In the genomic region with DNA sequence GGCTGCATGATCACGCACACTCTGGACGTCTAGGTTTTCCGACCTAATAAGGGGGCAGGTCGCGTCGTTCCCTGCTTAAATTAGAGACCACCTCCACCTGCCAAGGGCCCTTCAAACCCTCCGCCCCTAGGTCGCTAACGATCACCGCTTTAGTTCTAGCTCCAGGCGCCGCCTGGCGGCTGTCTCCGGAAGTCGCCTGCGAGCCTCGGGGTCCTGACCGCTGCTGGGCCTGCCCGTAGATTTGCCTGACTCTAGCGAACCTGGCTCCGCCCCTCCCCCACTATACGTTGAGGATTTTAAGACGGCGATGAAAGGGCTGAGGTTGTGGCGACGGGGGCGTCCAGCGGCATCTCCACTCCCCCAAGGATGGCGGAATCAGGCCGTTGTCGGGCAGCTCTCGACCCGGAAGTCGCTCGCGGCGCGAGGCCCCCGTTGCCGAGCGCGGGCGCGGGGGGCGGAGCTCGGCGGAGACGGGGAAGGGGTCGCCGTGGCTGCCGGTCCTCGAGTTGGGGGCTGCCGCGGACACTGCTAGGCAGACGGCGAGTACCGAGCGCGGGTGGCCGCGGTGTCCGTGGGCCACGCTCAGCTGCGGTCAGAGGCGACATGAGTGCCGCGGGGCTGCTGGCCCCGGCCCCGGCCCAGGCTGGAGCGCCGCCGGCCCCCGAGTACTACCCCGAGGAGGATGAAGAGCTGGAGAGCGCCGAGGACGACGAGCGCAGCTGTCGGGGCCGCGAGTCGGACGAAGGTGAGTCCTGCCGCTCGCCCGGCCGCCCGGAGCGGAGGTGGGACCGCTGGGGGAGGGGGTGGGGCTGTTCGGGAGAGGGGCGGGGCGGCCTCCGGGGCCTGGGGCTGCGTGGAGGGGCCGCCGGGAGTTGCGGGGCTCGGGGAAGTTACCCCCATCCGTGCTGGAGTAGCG, we compare ENCODE assay signal across 1 cellular context.
TF ChIP-seq lines count a peak whose summit lies in the region.

SUDS3 (plus strand) TSS at position 467 of the 916 bp plus-strand sequence; CDS start at position 604, 137 bp downstream.

TF ChIP-seq in HEK293, 187 proteins besides CTCF, POLR2A, EP300 and RAD21 (continued from another document and continues in another):
- TF ChIP-seq ZNF18 (tag by site-specific recombination; IDR thresholded peaks at IDR 0.05) (no peak), ZNF510 (tag by site-specific recombination; IDR thresholded peaks at IDR 0.05; ENCODE audit: insufficient replicate concordance) (no peak), ZNF670 (tag by site-specific recombination; IDR thresholded peaks at IDR 0.05; ENCODE audit: low read depth) (no peak), ZNF184 (tag by site-specific recombination; IDR thresholded peaks at IDR 0.05) (peak; percentile 46; the same call in 1 of the 2 replicates), KLF9 (tag by site-specific recombination; IDR thresholded peaks at IDR 0.05; ENCODE audit: low read depth) (peak; percentile 75), ZNF174 (tag by site-specific recombination; IDR thresholded peaks at IDR 0.05) (no peak), ZNF155 (tag by site-specific recombination; IDR thresholded peaks at IDR 0.05) (no peak), HOXD13 (CRISPR knock-in tag; IDR thresholded peaks at IDR 0.05; ENCODE audit: borderline replicate concordance) (no peak), ZBTB7A (tag by site-specific recombination; IDR thresholded peaks at IDR 0.05; ENCODE audit: low read depth) (peak; percentile 93), SCRT2 (tag by site-specific recombination; IDR thresholded peaks at IDR 0.05) (peak; percentile 35), OSR2 (tag by site-specific recombination; IDR thresholded peaks at IDR 0.05) (no peak; the same call in 1 of the 2 replicates), GLIS2 (tag by site-specific recombination; IDR thresholded peaks at IDR 0.05) (no peak), ZNF341 (tag by site-specific recombination; IDR thresholded peaks at IDR 0.05; ENCODE audit: low read depth) (no peak), BCL11B (tag by site-specific recombination; IDR thresholded peaks at IDR 0.05; ENCODE audit: low read depth) (no peak), ZBTB8A (tag by site-specific recombination; IDR thresholded peaks at IDR 0.05) (peak; percentile 65), ZNF654 (tag by site-specific recombination; IDR thresholded peaks at IDR 0.05; ENCODE audit: low read depth) (peak; percentile 78), HOXC10 (CRISPR knock-in tag; IDR thresholded peaks at IDR 0.05) (no peak), ZNF776 (tag by site-specific recombination; IDR thresholded peaks at IDR 0.05; ENCODE audit: borderline replicate concordance) (no peak), ZNF146 (tag by site-specific recombination; IDR thresholded peaks at IDR 0.05) (peak; percentile 14; the same call in 1 of the 2 replicates), PRDM1 (tag by site-specific recombination; IDR thresholded peaks at IDR 0.05) (no peak), ZNF529 (tag by site-specific recombination; IDR thresholded peaks at IDR 0.05; ENCODE audit: insufficient replicate concordance) (no peak), BCL6B (tag by site-specific recombination; IDR thresholded peaks at IDR 0.05) (no peak), ZNF513 (tag by site-specific recombination; IDR thresholded peaks at IDR 0.05) (0 out of 2 replicates have a peak, but pooled peaks have one; percentile 45), RBAK (tag by site-specific recombination; IDR thresholded peaks at IDR 0.05) (no peak), ZNF837 (tag by site-specific recombination; IDR thresholded peaks at IDR 0.05) (no peak), BCL11A (tag by site-specific recombination; IDR thresholded peaks at IDR 0.05; ENCODE audit: low read depth) (no peak), SP3 (tag by site-specific recombination; IDR thresholded peaks at IDR 0.05) (peak; percentile 91), ZNF791 (tag by site-specific recombination; IDR thresholded peaks at IDR 0.05) (no peak), KLF7 (tag by site-specific recombination; IDR thresholded peaks at IDR 0.05; ENCODE audit: borderline replicate concordance) (peak; percentile 27; the same call in 1 of the 2 replicates), ZNF133 (tag by site-specific recombination; IDR thresholded peaks at IDR 0.05) (no peak), ZFP37 (tag by site-specific recombination; IDR thresholded peaks at IDR 0.05) (0 out of 2 replicates have a peak, but pooled peaks have one; percentile 76), ZNF747 (tag by site-specific recombination; IDR thresholded peaks at IDR 0.05) (no peak), ZNF121 (tag by site-specific recombination; IDR thresholded peaks at IDR 0.05) (no peak), ZNF324 (tag by site-specific recombination; IDR thresholded peaks at IDR 0.05) (peak; percentile 97), ZNF664 (tag by site-specific recombination; IDR thresholded peaks at IDR 0.05) (0 out of 2 replicates have a peak, but pooled peaks have one; percentile 26), MEIS1 (CRISPR knock-in tag; IDR thresholded peaks at IDR 0.05; ENCODE audit: borderline replicate concordance) (no peak), REPIN1 (tag by site-specific recombination; IDR thresholded peaks at IDR 0.05; ENCODE audit: low read depth) (no peak), ZNF777 (tag by site-specific recombination; IDR thresholded peaks at IDR 0.05; ENCODE audit: borderline replicate concordance) (no peak), ZNF426 (tag by site-specific recombination; IDR thresholded peaks at IDR 0.05) (no peak), ZNF274 (IDR thresholded peaks at IDR 0.05; ENCODE audit: low read length) (no peak), ZNF274 (tag by site-specific recombination; IDR thresholded peaks at IDR 0.05; ENCODE audit: borderline replicate concordance) (no peak), ZNF10 (tag by site-specific recombination; IDR thresholded peaks at IDR 0.05) (peak; percentile 50; the same call in 1 of the 2 replicates), GLI4 (tag by site-specific recombination; IDR thresholded peaks at IDR 0.05) (no peak; the same call in 1 of the 2 replicates), KLF10 (tag by site-specific recombination; IDR thresholded peaks at IDR 0.05) (peak; percentile 76), KLF1 (tag by site-specific recombination; IDR thresholded peaks at IDR 0.05) (no peak), HOXA7 (CRISPR knock-in tag; IDR thresholded peaks at IDR 0.05; ENCODE audit: borderline replicate concordance) (no peak), ZSCAN30 (tag by site-specific recombination; IDR thresholded peaks at IDR 0.05) (peak; percentile 53; the same call in 1 of the 2 replicates), ZNF157 (tag by site-specific recombination; IDR thresholded peaks at IDR 0.05) (no peak)
- TF ChIP-seq, protein P1, sequence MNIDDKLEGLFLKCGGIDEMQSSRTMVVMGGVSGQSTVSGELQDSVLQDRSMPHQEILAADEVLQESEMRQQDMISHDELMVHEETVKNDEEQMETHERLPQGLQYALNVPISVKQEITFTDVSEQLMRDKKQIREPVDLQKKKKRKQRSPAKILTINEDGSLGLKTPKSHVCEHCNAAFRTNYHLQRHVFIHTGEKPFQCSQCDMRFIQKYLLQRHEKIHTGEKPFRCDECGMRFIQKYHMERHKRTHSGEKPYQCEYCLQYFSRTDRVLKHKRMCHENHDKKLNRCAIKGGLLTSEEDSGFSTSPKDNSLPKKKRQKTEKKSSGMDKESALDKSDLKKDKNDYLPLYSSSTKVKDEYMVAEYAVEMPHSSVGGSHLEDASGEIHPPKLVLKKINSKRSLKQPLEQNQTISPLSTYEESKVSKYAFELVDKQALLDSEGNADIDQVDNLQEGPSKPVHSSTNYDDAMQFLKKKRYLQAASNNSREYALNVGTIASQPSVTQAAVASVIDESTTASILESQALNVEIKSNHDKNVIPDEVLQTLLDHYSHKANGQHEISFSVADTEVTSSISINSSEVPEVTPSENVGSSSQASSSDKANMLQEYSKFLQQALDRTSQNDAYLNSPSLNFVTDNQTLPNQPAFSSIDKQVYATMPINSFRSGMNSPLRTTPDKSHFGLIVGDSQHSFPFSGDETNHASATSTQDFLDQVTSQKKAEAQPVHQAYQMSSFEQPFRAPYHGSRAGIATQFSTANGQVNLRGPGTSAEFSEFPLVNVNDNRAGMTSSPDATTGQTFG (tag by site-specific recombination; IDR thresholded peaks at IDR 0.05; ENCODE audit: borderline replicate concordance) = no peak
- TF ChIP-seq, protein P2, sequence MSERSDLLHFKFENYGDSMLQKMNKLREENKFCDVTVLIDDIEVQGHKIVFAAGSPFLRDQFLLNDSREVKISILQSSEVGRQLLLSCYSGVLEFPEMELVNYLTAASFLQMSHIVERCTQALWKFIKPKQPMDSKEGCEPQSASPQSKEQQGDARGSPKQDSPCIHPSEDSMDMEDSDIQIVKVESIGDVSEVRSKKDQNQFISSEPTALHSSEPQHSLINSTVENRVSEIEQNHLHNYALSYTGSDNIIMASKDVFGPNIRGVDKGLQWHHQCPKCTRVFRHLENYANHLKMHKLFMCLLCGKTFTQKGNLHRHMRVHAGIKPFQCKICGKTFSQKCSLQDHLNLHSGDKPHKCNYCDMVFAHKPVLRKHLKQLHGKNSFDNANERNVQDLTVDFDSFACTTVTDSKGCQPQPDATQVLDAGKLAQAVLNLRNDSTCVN (tag by site-specific recombination; optimal IDR thresholded peaks at IDR 0.05) = peak; percentile 89
- TF ChIP-seq, protein P3, sequence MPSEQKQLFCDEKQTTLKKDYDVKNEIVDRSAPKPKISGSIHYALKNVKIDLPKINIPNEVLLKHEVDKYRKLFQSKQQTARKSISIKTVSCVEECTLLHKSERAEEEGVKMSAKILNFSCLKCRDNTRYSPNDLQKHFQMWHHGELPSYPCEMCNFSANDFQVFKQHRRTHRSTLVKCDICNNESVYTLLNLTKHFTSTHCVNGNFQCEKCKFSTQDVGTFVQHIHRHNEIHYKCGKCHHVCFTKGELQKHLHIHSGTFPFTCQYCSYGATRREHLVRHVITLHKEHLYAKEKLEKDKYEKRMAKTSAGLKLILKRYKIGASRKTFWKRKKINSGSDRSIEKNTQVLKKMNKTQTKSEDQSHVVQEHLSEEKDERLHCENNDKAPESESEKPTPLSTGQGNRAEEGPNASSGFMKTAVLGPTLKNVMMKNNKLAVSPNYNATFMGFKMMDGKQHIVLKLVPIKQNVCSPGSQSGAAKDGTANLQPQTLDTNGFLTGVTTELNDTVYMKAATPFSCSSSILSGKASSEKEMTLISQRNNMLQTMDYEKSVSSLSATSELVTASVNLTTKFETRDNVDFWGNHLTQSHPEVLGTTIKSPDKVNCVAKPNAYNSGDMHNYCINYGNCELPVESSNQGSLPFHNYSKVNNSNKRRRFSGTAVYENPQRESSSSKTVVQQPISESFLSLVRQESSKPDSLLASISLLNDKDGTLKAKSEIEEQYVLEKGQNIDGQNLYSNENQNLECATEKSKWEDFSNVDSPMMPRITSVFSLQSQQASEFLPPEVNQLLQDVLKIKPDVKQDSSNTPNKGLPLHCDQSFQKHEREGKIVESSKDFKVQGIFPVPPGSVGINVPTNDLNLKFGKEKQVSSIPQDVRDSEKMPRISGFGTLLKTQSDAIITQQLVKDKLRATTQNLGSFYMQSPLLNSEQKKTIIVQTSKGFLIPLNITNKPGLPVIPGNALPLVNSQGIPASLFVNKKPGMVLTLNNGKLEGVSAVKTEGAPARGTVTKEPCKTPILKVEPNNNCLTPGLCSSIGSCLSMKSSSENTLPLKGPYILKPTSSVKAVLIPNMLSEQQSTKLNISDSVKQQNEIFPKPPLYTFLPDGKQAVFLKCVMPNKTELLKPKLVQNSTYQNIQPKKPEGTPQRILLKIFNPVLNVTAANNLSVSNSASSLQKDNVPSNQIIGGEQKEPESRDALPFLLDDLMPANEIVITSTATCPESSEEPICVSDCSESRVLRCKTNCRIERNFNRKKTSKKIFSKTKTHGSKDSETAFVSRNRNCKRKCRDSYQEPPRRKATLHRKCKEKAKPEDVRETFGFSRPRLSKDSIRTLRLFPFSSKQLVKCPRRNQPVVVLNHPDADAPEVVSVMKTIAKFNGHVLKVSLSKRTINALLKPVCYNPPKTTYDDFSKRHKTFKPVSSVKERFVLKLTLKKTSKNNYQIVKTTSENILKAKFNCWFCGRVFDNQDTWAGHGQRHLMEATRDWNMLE (tag by site-specific recombination; conservative IDR thresholded peaks at IDR 0.05; ENCODE audit: low read depth) = peak; percentile 87
- TF ChIP-seq, protein P4, sequence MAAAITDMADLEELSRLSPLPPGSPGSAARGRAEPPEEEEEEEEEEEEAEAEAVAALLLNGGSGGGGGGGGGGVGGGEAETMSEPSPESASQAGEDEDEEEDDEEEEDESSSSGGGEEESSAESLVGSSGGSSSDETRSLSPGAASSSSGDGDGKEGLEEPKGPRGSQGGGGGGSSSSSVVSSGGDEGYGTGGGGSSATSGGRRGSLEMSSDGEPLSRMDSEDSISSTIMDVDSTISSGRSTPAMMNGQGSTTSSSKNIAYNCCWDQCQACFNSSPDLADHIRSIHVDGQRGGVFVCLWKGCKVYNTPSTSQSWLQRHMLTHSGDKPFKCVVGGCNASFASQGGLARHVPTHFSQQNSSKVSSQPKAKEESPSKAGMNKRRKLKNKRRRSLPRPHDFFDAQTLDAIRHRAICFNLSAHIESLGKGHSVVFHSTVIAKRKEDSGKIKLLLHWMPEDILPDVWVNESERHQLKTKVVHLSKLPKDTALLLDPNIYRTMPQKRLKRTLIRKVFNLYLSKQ (tag by site-specific recombination; IDR thresholded peaks at IDR 0.05; ENCODE audit: borderline replicate concordance) = no peak
